In the genomic region with DNA sequence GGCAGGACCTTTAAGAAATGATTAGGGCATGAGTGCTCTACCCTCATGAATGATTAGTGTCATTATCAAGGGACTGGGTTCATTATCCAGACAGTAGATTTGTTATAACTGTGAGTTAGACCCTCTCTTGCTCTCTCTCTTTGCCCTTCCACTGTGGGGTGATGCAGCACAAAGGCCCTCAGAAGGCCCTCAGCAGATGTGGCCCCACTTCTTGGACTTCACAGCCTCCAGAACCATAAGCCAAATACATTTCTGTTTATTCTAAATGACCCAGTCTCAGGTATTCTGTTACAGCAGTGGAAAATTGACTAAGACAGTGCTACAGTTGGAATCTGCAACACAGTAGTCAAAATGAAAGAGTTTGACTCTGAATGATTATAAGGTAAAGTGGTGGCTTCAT, we compare ENCODE assay signal across 29 cellular contexts.
"Had no signal": no experiment of that assay in that cellular context is flagged by ENCODE, and none has a peak within 500 bp of the region (broad histone marks: within the 10 kb centered on the region; RNA-seq: fewer than 3 reads in every experiment).

No MANE protein-coding gene starts in this region.

- H3K27ac Mint-ChIP-seq: stimulated activated effector memory CD8-positive, alpha-beta T cell treated with anti-CD3 and anti-CD28 coated beads, Interleukin-12 subunit alpha, Interleukin-12 subunit beta, amount 100 ng/mL, for 72 hours; stimulated activated memory B cell treated with anti-CD40 and anti-IgM and Interleukin-4, amounts not matched to agents 10 μg/mL and 1 μg/mL and 100 μg/mL, for 72 hours; stimulated activated naive B cell treated with anti-CD40 and anti-IgM and Interleukin-4, amounts not matched to agents 10 μg/mL and 1 μg/mL and 100 μg/mL, for 72 hours; stimulated activated naive CD8-positive, alpha-beta T cell treated with anti-CD3 and anti-CD28 coated beads, Interleukin-15, amount 100 ng/mL, for 72 hours; stimulated activated naive CD8-positive, alpha-beta T cell treated with anti-CD3 and anti-CD28 coated beads, Interleukin-15, Interleukin-2, amounts not matched to agents 100 ng/mL and 50 ng/mL, for 24 hours; type B pancreatic cell had no signal

- H3K4me3 Mint-ChIP-seq: stimulated activated effector memory CD8-positive, alpha-beta T cell treated with anti-CD3 and anti-CD28 coated beads, Interleukin-12 subunit alpha, Interleukin-12 subunit beta, amount 100 ng/mL, for 72 hours; stimulated activated memory B cell treated with anti-CD40 and anti-IgM and Interleukin-4, amounts not matched to agents 10 μg/mL and 1 μg/mL and 100 μg/mL, for 72 hours; stimulated activated naive B cell treated with anti-CD40 and anti-IgM and Interleukin-4, amounts not matched to agents 10 μg/mL and 1 μg/mL and 100 μg/mL, for 72 hours; stimulated activated naive CD8-positive, alpha-beta T cell treated with anti-CD3 and anti-CD28 coated beads, Interleukin-15, amount 100 ng/mL, for 72 hours; stimulated activated naive CD8-positive, alpha-beta T cell treated with anti-CD3 and anti-CD28 coated beads, Interleukin-15, Interleukin-2, amounts not matched to agents 100 ng/mL and 50 ng/mL, for 24 hours; type B pancreatic cell had no signal

- H3K4me1 Mint-ChIP-seq: stimulated activated effector memory CD8-positive, alpha-beta T cell treated with anti-CD3 and anti-CD28 coated beads, Interleukin-12 subunit alpha, Interleukin-12 subunit beta, amount 100 ng/mL, for 72 hours; stimulated activated memory B cell treated with anti-CD40 and anti-IgM and Interleukin-4, amounts not matched to agents 10 μg/mL and 1 μg/mL and 100 μg/mL, for 72 hours; stimulated activated naive B cell treated with anti-CD40 and anti-IgM and Interleukin-4, amounts not matched to agents 10 μg/mL and 1 μg/mL and 100 μg/mL, for 72 hours; stimulated activated naive CD8-positive, alpha-beta T cell treated with anti-CD3 and anti-CD28 coated beads, Interleukin-15, amount 100 ng/mL, for 72 hours had no signal

- H3K4me1 ChIP-seq: stomach, suprapubic skin, testis, thyroid gland, tibial nerve, transverse colon, upper lobe of left lung, upper lobe of right lung, uterus, vagina had no signal

- FAIRE-seq: urothelium cell line had no signal

- H3K27ac ChIP-seq: stomach, suprapubic skin, testis, thoracic aorta, thyroid gland, tibial artery, tibial nerve, transverse colon, upper lobe of left lung, upper lobe of right lung, uterus, vagina had no signal

- ATAC-seq: stimulated activated effector memory CD8-positive, alpha-beta T cell treated with anti-CD3 and anti-CD28 coated beads, Interleukin-12 subunit alpha, Interleukin-12 subunit beta, amount 100 ng/mL, for 72 hours; stimulated activated memory B cell treated with anti-CD40 and anti-IgM and Interleukin-4, amounts not matched to agents 10 μg/mL and 1 μg/mL and 100 μg/mL, for 72 hours; stimulated activated naive B cell treated with anti-CD40 and anti-IgM and Interleukin-4, amounts not matched to agents 10 μg/mL and 1 μg/mL and 100 μg/mL, for 72 hours; stimulated activated naive CD8-positive, alpha-beta T cell treated with anti-CD3 and anti-CD28 coated beads, Interleukin-15, amount 100 ng/mL, for 72 hours; stimulated activated naive CD8-positive, alpha-beta T cell treated with anti-CD3 and anti-CD28 coated beads, Interleukin-15, Interleukin-2, amounts not matched to agents 100 U/mL and 50 U/mL, for 24 hours; upper lobe of right lung had no signal

- H3K36me3 ChIP-seq: stomach, suprapubic skin, thoracic aorta, thyroid gland, tibial artery, tibial nerve, transverse colon, upper lobe of left lung, upper lobe of right lung, uterus, vagina had no signal

- H3K27me3 ChIP-seq: stomach, suprapubic skin, testis, thyroid gland, tibial artery, tibial nerve, transverse colon, upper lobe of left lung, upper lobe of right lung, uterus, vagina had no signal

- H3K9me3 Mint-ChIP-seq: stimulated activated effector memory CD8-positive, alpha-beta T cell treated with anti-CD3 and anti-CD28 coated beads, Interleukin-12 subunit alpha, Interleukin-12 subunit beta, amount 100 ng/mL, for 72 hours; stimulated activated memory B cell treated with anti-CD40 and anti-IgM and Interleukin-4, amounts not matched to agents 10 μg/mL and 1 μg/mL and 100 μg/mL, for 72 hours; stimulated activated naive CD8-positive, alpha-beta T cell treated with anti-CD3 and anti-CD28 coated beads, Interleukin-15, amount 100 ng/mL, for 72 hours; stimulated activated naive CD8-positive, alpha-beta T cell treated with anti-CD3 and anti-CD28 coated beads, Interleukin-15, Interleukin-2, amounts not matched to agents 100 ng/mL and 50 ng/mL, for 24 hours; type B pancreatic cell had no signal

- H3K4me3 ChIP-seq: stomach, suprapubic skin, testis, thoracic aorta, thyroid gland, tibial artery, tibial nerve, transverse colon, upper lobe of left lung, upper lobe of right lung, uterus, vagina had no signal

- H3K27me3 Mint-ChIP-seq: stimulated activated memory B cell treated with anti-CD40 and anti-IgM and Interleukin-4, amounts not matched to agents 10 μg/mL and 1 μg/mL and 100 μg/mL, for 72 hours; stimulated activated naive CD8-positive, alpha-beta T cell treated with anti-CD3 and anti-CD28 coated beads, Interleukin-15, amount 100 ng/mL, for 72 hours had no signal

- DNase-seq: stimulated activated CD4-positive, alpha-beta T cell treated with anti-CD3 and anti-CD28 coated beads, Interleukin-2, amount 100 ng/mL, for 48 hours; stimulated activated CD4-positive, alpha-beta T cell treated with anti-CD3 and anti-CD28 coated beads, Interleukin-4, amount 100 ng/mL, for 1 hour; stimulated activated CD4-positive, alpha-beta T cell treated with anti-CD3 and anti-CD28 coated beads, Interleukin-4, amount 100 ng/mL, for 24 hours; stimulated activated CD4-positive, alpha-beta T cell treated with anti-CD3 and anti-CD28 coated beads, Interleukin-4, amount 100 ng/mL, for 4 hours; stimulated activated CD8-positive, alpha-beta memory T cell treated with anti-CD3 and anti-CD28 coated beads, Interleukin-4, amount 100 ng/mL, for 48 hours; stimulated activated naive B cell treated with anti-CD40 and anti-IgM and Interleukin-4, amounts not matched to agents 10 μg/mL and 1 μg/mL and 100 μg/mL, for 72 hours; stimulated activated naive CD4-positive, alpha-beta T cell; stimulated activated naive CD4-positive, alpha-beta T cell treated with Interleukin-2 at 50 U/mL for 16 hours; stimulated activated naive CD8-positive, alpha-beta T cell treated with anti-CD3 and anti-CD28 coated beads, Interleukin-15, amount 100 ng/mL, for 72 hours; stimulated activated naive CD8-positive, alpha-beta T cell treated with anti-CD3 and anti-CD28 coated beads, Interleukin-15, Interleukin-2, amounts not matched to agents 100 U/mL and 50 U/mL, for 24 hours; stomach; substantia nigra; testis; thyroid gland; tibial artery; transverse colon; trophoblast cell; upper lobe of left lung; upper lobe of right lung; uterus had no signal

- H3K36me3 Mint-ChIP-seq: stimulated activated effector memory CD8-positive, alpha-beta T cell treated with anti-CD3 and anti-CD28 coated beads, Interleukin-12 subunit alpha, Interleukin-12 subunit beta, amount 100 ng/mL, for 72 hours; stimulated activated memory B cell treated with anti-CD40 and anti-IgM and Interleukin-4, amounts not matched to agents 10 μg/mL and 1 μg/mL and 100 μg/mL, for 72 hours; stimulated activated naive B cell treated with anti-CD40 and anti-IgM and Interleukin-4, amounts not matched to agents 10 μg/mL and 1 μg/mL and 100 μg/mL, for 72 hours; type B pancreatic cell had no signal

- H3K9me3 ChIP-seq: stomach, suprapubic skin, testis, thoracic aorta, thyroid gland, tibial artery, tibial nerve, transverse colon, upper lobe of left lung, upper lobe of right lung, uterus, vagina had no signal
